In genomic region chr6:19789100-19789805, GRCh38 we compare ENCODE assay signal across 28 cellular contexts. TPM values are rescaled to one million over a fixed set of nuclear protein-coding genes. Genes with fewer than 3 reads are reported as not detected.
DNase-seq lines count a peak whose midpoint lies in the region; ATAC-seq and TF ChIP-seq lines count a peak whose summit lies in the region.
"Had no signal": no experiment of that assay in that cellular context is flagged by ENCODE, and none has a peak within 500 bp of the region (broad histone marks: within the 10 kb centered on the region; RNA-seq: fewer than 3 reads in every experiment).

No MANE protein-coding gene starts in this region.

- 73% methylated on average over 6 of the region's 6 CpGs for WGBS in SK-N-SH (ENCODE audit: low lambda C conversion rate)

- H3K9me2 ChIP-seq in SK-N-SH (no peaks in the 10 kb centered on the region), OCI-LY7 (ENCODE audit: insufficient read depth, low read length) (no peaks in the 10 kb centered on the region)

- ATAC-seq in SK-N-SH treated with all-trans-retinoic acid at 6 μM for 48 hours: no peak
- no peak for ATAC-seq in GM21576 (IDR thresholded peaks at IDR 0.05; ENCODE audit: unreplicated experiment)
- ATAC-seq: esophagus mucosa, right lobe of liver had no signal

- H3K9ac ChIP-seq in SK-N-SH: no peak overlapping the region

- no peak for TF ChIP-seq CTCF in SK-N-SH (IDR thresholded peaks at IDR 0.05)
- no peak for TF ChIP-seq CTCF in OCI-LY7 (conservative IDR thresholded peaks at IDR 0.05; ENCODE audit: low read length)
- TF ChIP-seq CTCF in fibroblast of the aortic adventitia (IDR thresholded peaks at IDR 0.05; ENCODE audit: insufficient read depth, low read length): no peak

- H3K27ac ChIP-seq in SK-N-SH (ENCODE audit: low read depth in 2 of 2, low read length in 1 of 2) (no peak overlapping the region), OCI-LY7 (ENCODE audit: low read depth, low read length, poor library complexity, severe bottlenecking) (no peak overlapping the region)
- H3K27ac ChIP-seq: Peyer's patch, right lobe of liver, suprapubic skin had no signal

- BruUV-seq in OCI-LY7 (replicated peaks; lab: Mats Ljungman, UMichigan): no TSS peak

- H3K9me3 ChIP-seq in SK-N-SH (no peaks in the 10 kb centered on the region), OCI-LY7 (ENCODE audit: low read length) (no peaks in the 10 kb centered on the region)
- H3K9me3 ChIP-seq: BE2C, Peyer's patch, right lobe of liver, suprapubic skin had no signal

- no peaks in the 10 kb centered on the region for H3K36me3 ChIP-seq in SK-N-SH (replicated peaks in 1 of 2; ENCODE audit: control insufficient read depth in 1 of 2, insufficient read depth in 2 of 2, low read length in 1 of 2)
- H3K36me3 ChIP-seq in OCI-LY7 (ENCODE audit: insufficient read depth, low read length): no peaks in the 10 kb centered on the region
- H3K36me3 ChIP-seq: BE2C, Peyer's patch, right lobe of liver, suprapubic skin had no signal

- H4K20me1 ChIP-seq in SK-N-SH (ENCODE audit: insufficient read depth): no peaks in the 10 kb centered on the region
- no peaks in the 10 kb centered on the region for H4K20me1 ChIP-seq in OCI-LY7 (ENCODE audit: insufficient read depth, low read length)

- H2AFZ ChIP-seq in SK-N-SH (ENCODE audit: low read depth) (no peak overlapping the region), OCI-LY7 (ENCODE audit: low read length) (peak overlapping the region; percentile 15; the same call in 1 of the 2 replicates)

- POLR2A ChIA-PET in SK-N-SH (lab: Yijun Ruan, JAX): no interaction called here
- POLR2A ChIA-PET in OCI-LY7 (lab: Charles Lee): interaction anchor here (2.5 kb wide), 1 partner anchor 10 kb away, joined by 14 read pairs; no protein-coding TSS in a partner anchor

- CTCF ChIA-PET in SK-N-SH (lab: Yijun Ruan, JAX) (no interaction called here), OCI-LY7 (lab: Charles Lee; ENCODE audit: unreplicated experiment) (no interaction called here)

- no peak overlapping the region for H3K4me2 ChIP-seq in SK-N-SH
- no peak overlapping the region; the same call in 1 of the 2 replicates for H3K4me2 ChIP-seq in OCI-LY7 (ENCODE audit: low read length)

- H3K4me3 ChIP-seq in SK-N-SH (ENCODE audit: low read depth in 2 of 2, low read length in 1 of 2): no peak overlapping the region
- H3K4me3 ChIP-seq in OCI-LY7 (ENCODE audit: low read depth, low read length, poor library complexity, severe bottlenecking): no peak overlapping the region
- no peak overlapping the region for H3K4me3 ChIP-seq in fibroblast of the aortic adventitia (ENCODE audit: low read depth, low read length)
- H3K4me3 ChIP-seq: Peyer's patch, right lobe of liver, suprapubic skin had no signal

- H3K79me2 ChIP-seq in SK-N-SH (ENCODE audit: insufficient read depth): no peaks in the 10 kb centered on the region
- no peaks in the 10 kb centered on the region for H3K79me2 ChIP-seq in OCI-LY7 (ENCODE audit: insufficient read depth, low read depth, low read length)

- TF ChIP-seq EP300 in SK-N-SH (IDR thresholded peaks at IDR 0.05; ENCODE audit: borderline replicate concordance in 1 of 2, low read depth in 1 of 2, low read length in 1 of 2): no peak

- no peaks in the 10 kb centered on the region for H3F3A ChIP-seq in SK-N-SH (replicated peaks; ENCODE audit: insufficient read depth)

- TF ChIP-seq RAD21 in SK-N-SH (IDR thresholded peaks at IDR 0.05; ENCODE audit: low read length): no peak

- no peaks in the 10 kb centered on the region for H3K27me3 ChIP-seq in SK-N-SH (ENCODE audit: insufficient read depth)
- H3K27me3 ChIP-seq: Peyer's patch, right lobe of liver, suprapubic skin had no signal

- DNase-seq in SK-N-SH (no peak), OCI-LY7 (ENCODE audit: low spot score) (no peak), fibroblast of the aortic adventitia (ENCODE audit: low read depth) (peak; percentile 82), HT-29 (ENCODE audit: low spot score) (no peak), cerebellum (ENCODE audit: low spot score) (no peak), HuH-7.5 (ENCODE audit: low spot score) (no peak)
- DNase-seq: activated CD4-positive, alpha-beta memory T cell treated with anti-CD3 and anti-CD28 coated beads for 36 hours; activated CD4-positive, CD25-positive, alpha-beta regulatory T cell treated with anti-CD3 and anti-CD28 coated beads, Interleukin-2, amount 50 U/mL, for 72 hours; activated CD8-positive, alpha-beta memory T cell treated with anti-CD3 and anti-CD28 coated beads, Interleukin-2, amount 50 U/mL, for 4 hours; activated naive CD4-positive, alpha-beta T cell treated with anti-CD3 and anti-CD28 coated beads, Interleukin-2, amount 10 ng/mL, durations not matched to agents 7 days and 5 days; amniotic stem cell; BE2C; CD8-positive, alpha-beta memory T cell; cortex of kidney; endodermal cell; KG1; Peyer's patch; posterior cingulate gyrus; right lobe of liver; SIG-M5; stimulated activated CD4-positive, alpha-beta T cell treated with anti-CD3 and anti-CD28 coated beads, Interleukin-4, amount 100 ng/mL, for 1 hour; stimulated activated naive CD4-positive, alpha-beta T cell had no signal

- H3K4me1 ChIP-seq in SK-N-SH (ENCODE audit: control insufficient read depth in 1 of 2, insufficient read depth in 2 of 2, low read depth in 1 of 2, low read length in 1 of 2) (no peaks in the 10 kb centered on the region), OCI-LY7 (ENCODE audit: insufficient read depth, low read length, poor library complexity, severe bottlenecking) (peaks cover 12% of the 10 kb centered on the region)
- H3K4me1 ChIP-seq: BE2C, Peyer's patch, right lobe of liver, suprapubic skin had no signal

- intact Hi-C loops in OCI-LY7 (cut with micrococcal nuclease; ENCODE audit: unreplicated experiment): no loop called here

TF ChIP-seq in SK-N-SH treated with all-trans-retinoic acid at 6 μM for 48 hours, 23 proteins besides CTCF, POLR2A, EP300 and RAD21:
- TF ChIP-seq ISL1 (CRISPR knock-in tag; IDR thresholded peaks at IDR 0.05): peak; percentile 21; the same call in 1 of the 2 replicates
- no peak for TF ChIP-seq BACH2 (CRISPR knock-in tag; IDR thresholded peaks at IDR 0.05; ENCODE audit: borderline replicate concordance)

TF ChIP-seq in SK-N-SH, 30 proteins besides CTCF, POLR2A, EP300 and RAD21:
- TF ChIP-seq RCOR1 (IDR thresholded peaks at IDR 0.05; ENCODE audit: low read length) (no peak), RFX5 (IDR thresholded peaks at IDR 0.05; ENCODE audit: low read length) (no peak), ELF1 (IDR thresholded peaks at IDR 0.05) (no peak), JUND (IDR thresholded peaks at IDR 0.05) (no peak), CHD2 (IDR thresholded peaks at IDR 0.05; ENCODE audit: low read length, partially characterized antibody) (no peak), MEF2A (IDR thresholded peaks at IDR 0.05; ENCODE audit: borderline replicate concordance, low read depth) (no peak), EZH2phosphoT487 (IDR thresholded peaks at IDR 0.05; ENCODE audit: borderline replicate concordance, low read depth) (no peak), POLR2AphosphoS5 (IDR thresholded peaks at IDR 0.05; ENCODE audit: low read depth, low read length) (no peak), GABPA (IDR thresholded peaks at IDR 0.05; ENCODE audit: low read depth) (no peak), TAF1 (IDR thresholded peaks at IDR 0.05; ENCODE audit: borderline replicate concordance, low read depth, low read length) (no peak)
- TF ChIP-seq, protein P1, sequence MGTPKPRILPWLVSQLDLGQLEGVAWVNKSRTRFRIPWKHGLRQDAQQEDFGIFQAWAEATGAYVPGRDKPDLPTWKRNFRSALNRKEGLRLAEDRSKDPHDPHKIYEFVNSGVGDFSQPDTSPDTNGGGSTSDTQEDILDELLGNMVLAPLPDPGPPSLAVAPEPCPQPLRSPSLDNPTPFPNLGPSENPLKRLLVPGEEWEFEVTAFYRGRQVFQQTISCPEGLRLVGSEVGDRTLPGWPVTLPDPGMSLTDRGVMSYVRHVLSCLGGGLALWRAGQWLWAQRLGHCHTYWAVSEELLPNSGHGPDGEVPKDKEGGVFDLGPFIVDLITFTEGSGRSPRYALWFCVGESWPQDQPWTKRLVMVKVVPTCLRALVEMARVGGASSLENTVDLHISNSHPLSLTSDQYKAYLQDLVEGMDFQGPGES (IDR thresholded peaks at IDR 0.05; ENCODE audit: low read depth, low read length): no peak
- TF ChIP-seq, protein P2, sequence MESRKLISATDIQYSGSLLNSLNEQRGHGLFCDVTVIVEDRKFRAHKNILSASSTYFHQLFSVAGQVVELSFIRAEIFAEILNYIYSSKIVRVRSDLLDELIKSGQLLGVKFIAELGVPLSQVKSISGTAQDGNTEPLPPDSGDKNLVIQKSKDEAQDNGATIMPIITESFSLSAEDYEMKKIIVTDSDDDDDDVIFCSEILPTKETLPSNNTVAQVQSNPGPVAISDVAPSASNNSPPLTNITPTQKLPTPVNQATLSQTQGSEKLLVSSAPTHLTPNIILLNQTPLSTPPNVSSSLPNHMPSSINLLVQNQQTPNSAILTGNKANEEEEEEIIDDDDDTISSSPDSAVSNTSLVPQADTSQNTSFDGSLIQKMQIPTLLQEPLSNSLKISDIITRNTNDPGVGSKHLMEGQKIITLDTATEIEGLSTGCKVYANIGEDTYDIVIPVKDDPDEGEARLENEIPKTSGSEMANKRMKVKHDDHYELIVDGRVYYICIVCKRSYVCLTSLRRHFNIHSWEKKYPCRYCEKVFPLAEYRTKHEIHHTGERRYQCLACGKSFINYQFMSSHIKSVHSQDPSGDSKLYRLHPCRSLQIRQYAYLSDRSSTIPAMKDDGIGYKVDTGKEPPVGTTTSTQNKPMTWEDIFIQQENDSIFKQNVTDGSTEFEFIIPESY (IDR thresholded peaks at IDR 0.05; ENCODE audit: borderline replicate concordance, low read depth): no peak

RNA-seq across cellular contexts. Expression of gene ID4, which starts 47.9 kb away (rescaled TPM):
- polyA plus RNA-seq in SK-N-SH (2012; rRNA removed): 4.0 and 4.9 TPM in 2 replicates
- polyA plus RNA-seq in SK-N-SH (2012; cell fraction: cytosol; rRNA removed): 2.1 and 3.1 TPM in 2 replicates
- polyA plus RNA-seq in SK-N-SH (2012; cell fraction: nucleus; rRNA removed): 13.3 and 16.5 TPM in 2 replicates
- 2.0 and 2.1 TPM in 2 replicates for total RNA-seq in OCI-LY7 (2014; rRNA removed; shearing (Covaris generic))
- total RNA-seq in OCI-LY7 (2022) (1.6 and 2.5 TPM in 2 replicates), fibroblast of the aortic adventitia (ENCODE audit: low replicate concordance) (11.4 and 18.0 TPM in 2 replicates), cerebellum (118 TPM)
- not detected in 2 replicates for total RNA-seq in HT-29 (2014; rRNA removed; shearing (Covaris generic))
- total RNA-seq: activated CD4-positive, alpha-beta memory T cell treated with anti-CD3 and anti-CD28 coated beads for 36 hours; activated T-helper 1 cell treated with anti-CD3 and anti-CD28 coated beads, Interleukin-12 subunit alpha, Interleukin-12 subunit beta, Interleukin-2, Interleukin-4 antibody, amounts not matched to agents 30 ng/mL and 10 ng/mL and 1 ng/mL, durations not matched to agents 14 hours and 24 hours and 36 hours; CD8-positive, alpha-beta memory T cell; T-helper 1 cell treated with Interleukin-12 subunit alpha and Interleukin-12 subunit beta and Interleukin-4 antibody, amounts not matched to agents 30 ng/mL and 1 ng/mL, for 36 hours had no signal
- polyA plus RNA-seq: CD8-positive, alpha-beta memory T cell had no signal
